8 cellular contexts compared by ENCODE assay signal in the genomic region with DNA sequence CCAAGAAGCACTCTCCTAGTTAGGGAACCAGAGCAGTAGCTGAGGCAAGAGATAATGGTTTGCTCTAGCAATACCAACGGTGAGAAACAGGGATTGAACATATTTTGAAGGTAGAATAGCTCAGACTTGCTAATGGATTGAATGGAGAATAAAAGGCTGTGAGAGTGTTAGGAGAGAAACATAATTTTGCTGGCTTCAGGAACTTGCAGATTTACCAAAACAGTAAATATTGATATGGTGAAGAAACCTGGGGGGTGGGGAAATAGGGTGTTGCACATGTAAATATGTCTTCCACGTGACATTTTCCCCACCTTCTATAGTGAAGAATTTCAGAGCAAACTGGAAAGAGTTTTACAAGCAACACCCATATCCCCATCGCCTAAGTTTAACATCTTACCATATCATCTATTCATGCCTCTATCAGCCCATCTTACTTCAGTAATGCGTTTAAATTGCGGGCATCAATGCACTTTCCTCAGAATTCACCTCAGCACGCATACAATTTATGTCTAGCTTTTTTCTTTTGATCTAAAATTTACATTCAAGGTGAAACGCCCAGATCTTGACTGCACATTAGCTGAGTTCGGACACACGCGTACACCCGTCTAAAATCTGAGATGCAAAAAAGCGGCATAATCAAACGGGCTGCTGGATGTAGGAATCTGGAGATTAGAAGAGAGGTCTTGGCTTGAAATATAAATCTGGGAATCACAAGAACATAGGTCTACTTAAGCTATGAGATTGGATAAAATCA. TPM values are rescaled to one million over a fixed set of nuclear protein-coding genes. Genes with fewer than 3 reads are reported as not detected.
DNase-seq lines count a peak whose midpoint lies in the region; ATAC-seq and TF ChIP-seq lines count a peak whose summit lies in the region.

No MANE protein-coding gene starts in this region.

- no peaks in the 10 kb centered on the region for H3K27me3 Mint-ChIP-seq in activated B cell treated with CpG ODN at 0.5 μM for 24 hours

- H3K27ac ChIP-seq in iPS DF 6.9 (ENCODE audit: low read length), result no peak overlapping the region
- H3K27ac ChIP-seq in stomach, result peak overlapping the region; percentile 88 to 100 (median 98)

- peaks cover 6% of the 10 kb centered on the region for H3K36me3 Mint-ChIP-seq in activated B cell treated with CpG ODN at 0.5 μM for 24 hours (ENCODE audit: low read depth)

- peak overlapping the region; percentile 42; the same call in 1 of the 2 replicates for H3K4me3 ChIP-seq in iPS DF 6.9 (ENCODE audit: low read length)
- peak overlapping the region; percentile 65 to 96 (median 86) for H3K4me3 ChIP-seq in stomach

- H3K27ac Mint-ChIP-seq in activated B cell treated with CpG ODN at 0.5 μM for 24 hours, result peak overlapping the region; percentile 84

- POLR2A ChIA-PET in activated B cell treated with CpG ODN at 0.5 μM for 24 hours (lab: Charles Lee), result interaction anchor here (1.6 to 4.0 kb wide), 2 partner anchors 9 to 27 kb away, joined by 8 to 124 read pairs; partner anchors contain the start of genes NKIRAS1 and RPL15

- TF ChIP-seq EP300 in stomach (IDR thresholded peaks at IDR 0.05), result no peak

- ATAC-seq in activated B cell treated with CpG ODN at 0.5 μM for 24 hours (ENCODE audit: low read depth) (no peak), HG02981 (IDR thresholded peaks at IDR 0.05; ENCODE audit: unreplicated experiment) (no peak), HG03354 (IDR thresholded peaks at IDR 0.05; ENCODE audit: poor library complexity, severe bottlenecking, unreplicated experiment) (no peak)

- intact Hi-C loops in activated B cell treated with CpG ODN at 0.5 μM for 24 hours (cut with micrococcal nuclease) (loop anchor here (2.0 to 10.0 kb wide), 2 partner anchors 55 to 1721 kb away; partner anchors contain the start of gene TOP2B), stomach (cut with DNase I; ENCODE audit: low total_unique reads) (no loop called here)

- H3K4me3 Mint-ChIP-seq in activated B cell treated with CpG ODN at 0.5 μM for 24 hours, result peak overlapping the region; percentile 88

- TF ChIP-seq CTCF in activated B cell treated with CpG ODN at 0.5 μM for 24 hours (IDR thresholded peaks at IDR 0.05) (no peak), stomach (IDR thresholded peaks at IDR 0.05) (no peak)

- CTCF ChIA-PET in activated B cell treated with CpG ODN at 0.5 μM for 24 hours (lab: Charles Lee), result interaction anchor here (1.2 kb wide), 1 partner anchor 20 kb away, joined by 3 read pairs; no protein-coding TSS in a partner anchor

- WGBS in iPS DF 6.9 (ENCODE audit: insufficient coverage, insufficient read length), result no CpG with 5 or more reads among the region's 13 CpGs
- WGBS in stomach, 5 donors, result 6 to 8% (median 7%) methylated on average over 13 of the region's 13 CpGs

- H3K4me1 ChIP-seq in iPS DF 6.9 (ENCODE audit: control insufficient read depth, insufficient read depth, low read length), result peaks cover 1% of the 10 kb centered on the region; the same call in 1 of the 2 replicates
- peaks cover 15 to 41% (median 34%) of the 10 kb centered on the region in 4 donors for H3K4me1 ChIP-seq in stomach

- no peaks in the 10 kb centered on the region for H3K36me3 ChIP-seq in iPS DF 6.9 (ENCODE audit: control insufficient read depth, insufficient read depth, low read length)
- H3K36me3 ChIP-seq in stomach, result no peaks in the 10 kb centered on the region

- H3K4me1 Mint-ChIP-seq in activated B cell treated with CpG ODN at 0.5 μM for 24 hours, result peaks cover 26% of the 10 kb centered on the region

- H3K9me3 ChIP-seq in iPS DF 6.9 (ENCODE audit: control insufficient read depth, insufficient read depth, low read length) (no peaks in the 10 kb centered on the region), stomach (no peaks in the 10 kb centered on the region)

- H3K9me3 Mint-ChIP-seq in activated B cell treated with CpG ODN at 0.5 μM for 24 hours, result no peaks in the 10 kb centered on the region

- TF ChIP-seq POLR2A in stomach (IDR thresholded peaks at IDR 0.05), result no peak

- H3K27me3 ChIP-seq in iPS DF 6.9 (ENCODE audit: control insufficient read depth, insufficient read depth, low read length) (no peaks in the 10 kb centered on the region), stomach (no peaks in the 10 kb centered on the region)

- peak; percentile 14 for DNase-seq in NCI-H2171 treated with DMSO at 0.1 percent for 48 hours (lab: John Stamatoyannopoulos, UW)
- DNase-seq in NCI-H2171 (lab: John Stamatoyannopoulos, UW), result no peak
- DNase-seq in activated B cell treated with CpG ODN at 0.5 μM for 24 hours, result no peak
- DNase-seq in iPS DF 6.9 (ENCODE audit: low read depth, low spot score), result no peak
- DNase-seq in stomach, result no peak
- DNase-seq in glomerular visceral epithelial cell (ENCODE audit: extremely low spot score), result no peak

RNA-seq across cellular contexts. Expression of gene NR1D2, which starts 0.9 kb away (rescaled TPM):
- 20.6 and 25.0 TPM in 2 replicates for total RNA-seq in activated B cell treated with CpG ODN at 0.5 μM for 24 hours
- total RNA-seq in stomach, result 100 to 1,000 TPM in 1 of 5 donors, 10 to 100 TPM in 3, 1 to 10 TPM in 1; 9.8 to 105 (median 35.1) TPM
- 10 to 100 TPM in 1 of 3 donors, 1 to 10 TPM in 2; 5.5 to 23.2 (median 9.1) TPM for polyA plus RNA-seq in stomach

RNA-seq across cellular contexts. Expression of gene RPL15, which starts 27.3 kb away (rescaled TPM):
- total RNA-seq in activated B cell treated with CpG ODN at 0.5 μM for 24 hours (2,710 and 2,947 TPM in 2 replicates), stomach (1,000 to 10,000 TPM in 4 of 5 donors, 100 to 1,000 TPM in 1; 121 to 3,139 (median 1,087) TPM)
- 1,000 to 10,000 TPM; 3,661 to 4,768 (median 4,326) TPM for polyA plus RNA-seq in stomach

RNA-seq across cellular contexts. Expression of gene NKIRAS1, which starts 27.4 kb away (rescaled TPM):
- total RNA-seq in activated B cell treated with CpG ODN at 0.5 μM for 24 hours (3.4 and 4.8 TPM in 2 replicates), stomach (10 to 100 TPM in 2 of 5 donors, 1 to 10 TPM in 1, under 1 TPM in 1, not detected in 1; 0.87 to 18.3 (median 8.9) TPM)
- polyA plus RNA-seq in stomach, result 1 to 10 TPM; 5.9 to 9.6 (median 7.6) TPM
